ENCODE assay signal across 17 cellular contexts in genomic region chr6:13559251-13559650, GRCh38. TPM values are rescaled to one million over a fixed set of nuclear protein-coding genes. Genes with fewer than 3 reads are reported as not detected.
A peak's percentile ranks its signal among the peaks of the same experiment; 100 is the strongest.
DNase-seq lines count a peak whose midpoint lies in the region; ATAC-seq lines count a peak whose summit lies in the region.
"Had no signal": no experiment of that assay in that cellular context is flagged by ENCODE, and none has a peak within 500 bp of the region (broad histone marks: within the 10 kb centered on the region; RNA-seq: fewer than 3 reads in every experiment).

No MANE protein-coding gene starts in this region.

- H3K9me3 ChIP-seq in right cardiac atrium (ENCODE audit: control insufficient read depth, low read length): no peaks in the 10 kb centered on the region
- H3K9me3 ChIP-seq: BLaER1, prostate gland had no signal

- no peak for ATAC-seq in HG03457 (IDR thresholded peaks at IDR 0.05; ENCODE audit: unreplicated experiment)
- no peak for ATAC-seq in right cardiac atrium
- ATAC-seq in GM19455 (IDR thresholded peaks at IDR 0.05; ENCODE audit: unreplicated experiment): no peak
- ATAC-seq: Right ventricle myocardium inferior; stimulated activated naive CD8-positive, alpha-beta T cell treated with anti-CD3 and anti-CD28 coated beads, Interleukin-15, amount 100 ng/mL, for 72 hours had no signal

- no peak overlapping the region for H3K27ac ChIP-seq in right cardiac atrium (ENCODE audit: low read length)
- H3K27ac ChIP-seq: BLaER1, prostate gland had no signal

- peak; percentile 34 for DNase-seq in HT-29 (ENCODE audit: low spot score)
- peak; percentile 72 to 76 for DNase-seq in NCI-H526 (lab: John Stamatoyannopoulos, UW)
- peak; percentile 12 for DNase-seq in dermis blood vessel endothelial cell
- peak; percentile 37 for DNase-seq in mucosa of gallbladder (ENCODE audit: low spot score)
- no peak for DNase-seq in NCI-H1092 (lab: John Stamatoyannopoulos, UW)
- DNase-seq in right cardiac atrium: no peak
- DNase-seq: activated CD4-positive, alpha-beta T cell treated with anti-CD3 and anti-CD28 coated beads for 4 hours; activated naive CD8-positive, alpha-beta T cell treated with anti-CD3 and anti-CD28 coated beads, Interleukin-2, amount 10 ng/mL, durations not matched to agents 7 days and 5 days; activated T-cell treated with anti-CD3 and anti-CD28 coated beads, Interleukin-2, amount 50 U/mL, for 1 hour; kidney; NCI-H774; stimulated activated naive CD8-positive, alpha-beta T cell treated with anti-CD3 and anti-CD28 coated beads, Interleukin-15, amount 100 ng/mL, for 72 hours had no signal

- H3K4me3 ChIP-seq in right cardiac atrium (ENCODE audit: low read length): no peak overlapping the region
- H3K4me3 ChIP-seq: BLaER1, prostate gland had no signal

- WGBS in right cardiac atrium: 38% methylated on average over 3 of the region's 3 CpGs

- H3K27me3 ChIP-seq in right cardiac atrium (ENCODE audit: control insufficient read depth, insufficient read depth): no peaks in the 10 kb centered on the region
- H3K27me3 ChIP-seq: BLaER1 had no signal

- intact Hi-C loops in right cardiac atrium (cut with DNase I): no loop called here

- H3K4me1 ChIP-seq in right cardiac atrium (ENCODE audit: control insufficient read depth, insufficient read depth, low read length): peaks cover 4% of the 10 kb centered on the region
- H3K4me1 ChIP-seq: BLaER1, prostate gland had no signal

RNA-seq across cellular contexts. Expression of gene SIRT5, which starts 15.2 kb away (rescaled TPM):
- 7.4 and 8.3 TPM in 2 replicates for total RNA-seq in HT-29 (2014; rRNA removed; shearing (Covaris generic))
- total RNA-seq in dermis blood vessel endothelial cell (9.7 and 10.6 TPM in 2 replicates), mucosa of gallbladder (15.2 TPM), right cardiac atrium (10 to 100 TPM; 25.5 to 39.4 (median 33.9) TPM)
- 21.5 TPM for polyA plus RNA-seq in right cardiac atrium

RNA-seq across cellular contexts. Expression of gene NOL7, which starts 55.9 kb away (rescaled TPM):
- 54.9 and 71.6 TPM in 2 replicates for total RNA-seq in HT-29 (2014; rRNA removed; shearing (Covaris generic))
- total RNA-seq in dermis blood vessel endothelial cell (72.8 and 75.2 TPM in 2 replicates), mucosa of gallbladder (54.5 TPM), right cardiac atrium (10 to 100 TPM; 44.7 to 56.5 (median 52.0) TPM)
- polyA plus RNA-seq in right cardiac atrium: 65.2 TPM

Comparison
In these comparisons a context has a peak if more than half of its experiments do, and no peak if none do; other contexts are left out.
1. DNase-seq: peak in HT-29 (single experiment), NCI-H526 (2 of 2), dermis blood vessel endothelial cell (single experiment) and mucosa of gallbladder (single experiment); none in NCI-H1092 (single experiment) and right cardiac atrium (0 of 3).